1 cellular context compared by ENCODE assay signal in the genomic region with DNA sequence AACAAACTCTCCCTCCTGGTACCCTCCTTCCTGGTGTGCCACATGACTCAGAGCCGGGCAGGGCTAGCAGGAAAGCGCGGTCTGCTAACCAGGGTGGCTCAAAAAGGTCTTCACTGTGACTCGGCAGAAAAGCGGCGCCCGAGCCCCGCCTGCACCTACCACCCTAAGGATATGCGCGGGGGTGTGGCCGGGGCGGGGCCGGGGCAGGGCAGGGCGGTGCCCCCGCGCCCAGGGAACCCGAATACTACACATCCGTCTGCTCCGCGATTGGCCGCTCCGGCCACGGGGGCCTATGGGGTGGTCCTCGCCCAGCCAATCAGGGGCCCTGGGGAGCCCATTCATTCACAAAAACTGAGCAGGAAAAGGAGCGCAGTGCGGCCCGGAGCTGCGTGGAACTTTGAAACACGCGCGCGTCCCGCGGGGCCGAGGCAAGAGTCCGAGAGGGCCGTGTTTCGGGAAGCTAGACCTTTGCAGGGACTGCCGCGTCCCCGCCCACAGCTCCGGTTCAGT.
TF ChIP-seq lines count a peak whose summit lies in the region.

No MANE protein-coding gene starts in this region.

TF ChIP-seq in HepG2, 621 proteins besides CTCF, POLR2A, EP300 and RAD21 (continued from another document):
- peak; percentile 46; the same call in 1 of the 2 replicates for TF ChIP-seq MED1 (CRISPR knock-in tag; IDR thresholded peaks at IDR 0.05)
- no peak for TF ChIP-seq ZEB1 (IDR thresholded peaks at IDR 0.05; ENCODE audit: insufficient replicate concordance, low read depth)
- peak; percentile 72; the same call in 1 of the 2 replicates for TF ChIP-seq SP4 (CRISPR knock-in tag; IDR thresholded peaks at IDR 0.05)
- peak; percentile 84; the same call in 1 of the 2 replicates for TF ChIP-seq ZXDC (CRISPR knock-in tag; IDR thresholded peaks at IDR 0.05)
- TF ChIP-seq FOSL2 (CRISPR knock-in tag; IDR thresholded peaks at IDR 0.05): peak; percentile 66
- TF ChIP-seq ZNF350 (CRISPR knock-in tag; IDR thresholded peaks at IDR 0.05; ENCODE audit: borderline replicate concordance, low read depth): peak; percentile 14; the same call in 1 of the 2 replicates
